ENCODE assay signal across 16 cellular contexts in genomic region chr10:34397324-34397723, GRCh38.
DNase-seq lines count a peak whose midpoint lies in the region; ATAC-seq and TF ChIP-seq lines count a peak whose summit lies in the region.
"Had no signal": no experiment of that assay in that cellular context is flagged by ENCODE, and none has a peak within 500 bp of the region (broad histone marks: within the 10 kb centered on the region; RNA-seq: fewer than 3 reads in every experiment).

No MANE protein-coding gene starts in this region.

- CTCF ChIA-PET in A673 (lab: Charles Lee): no interaction called here

- H3K4me1 Mint-ChIP-seq in naive thymus-derived CD8-positive, alpha-beta T cell: no peaks in the 10 kb centered on the region

- H3K27me3 ChIP-seq in A673 (replicated peaks; ENCODE audit: insufficient read depth, low read depth, low read length, poor library complexity) (no peaks in the 10 kb centered on the region), GM23248 (replicated peaks; ENCODE audit: insufficient read depth) (no peaks in the 10 kb centered on the region)
- H3K27me3 ChIP-seq: ovary had no signal

- no peaks in the 10 kb centered on the region for H3K27me3 Mint-ChIP-seq in naive thymus-derived CD8-positive, alpha-beta T cell
- H3K27me3 Mint-ChIP-seq: activated naive CD8-positive, alpha-beta T cell had no signal

- no peaks in the 10 kb centered on the region for H3F3A ChIP-seq in GM23248 (ENCODE audit: insufficient read depth)

- POLR2A ChIA-PET in A673 (lab: Charles Lee; ENCODE audit: low non-redundant PET): no interaction called here
- POLR2A ChIA-PET in naive thymus-derived CD8-positive, alpha-beta T cell (lab: Charles Lee): no interaction called here

- no peaks in the 10 kb centered on the region for H4K20me1 ChIP-seq in GM23248 (ENCODE audit: insufficient read depth)

- H3K9me3 Mint-ChIP-seq in naive thymus-derived CD8-positive, alpha-beta T cell: no peaks in the 10 kb centered on the region

- H3K9ac ChIP-seq in GM23248: no peak overlapping the region

- H2AFZ ChIP-seq in GM23248: no peak overlapping the region

- no peaks in the 10 kb centered on the region for H3K79me2 ChIP-seq in GM23248 (ENCODE audit: insufficient read depth)

- ATAC-seq in GM19351 (IDR thresholded peaks at IDR 0.05; ENCODE audit: unreplicated experiment) (no peak), HG02798 (IDR thresholded peaks at IDR 0.05; ENCODE audit: poor library complexity, unreplicated experiment) (no peak)
- no peak for ATAC-seq in naive thymus-derived CD8-positive, alpha-beta T cell
- ATAC-seq: esophagus mucosa had no signal

- no peak for TF ChIP-seq CTCF in A673 (conservative IDR thresholded peaks at IDR 0.05; ENCODE audit: low read depth, low read length)
- no peak for TF ChIP-seq CTCF in cardiac fibroblast (IDR thresholded peaks at IDR 0.05; ENCODE audit: low read depth, low read length)

- no peak overlapping the region for H3K27ac Mint-ChIP-seq in naive thymus-derived CD8-positive, alpha-beta T cell
- H3K27ac Mint-ChIP-seq: activated naive CD8-positive, alpha-beta T cell had no signal

- H3K36me3 ChIP-seq in A673 (ENCODE audit: insufficient read depth, low read length, poor library complexity, severe bottlenecking): no peaks in the 10 kb centered on the region
- no peaks in the 10 kb centered on the region for H3K36me3 ChIP-seq in GM23248 (ENCODE audit: low read depth)
- H3K36me3 ChIP-seq: ovary had no signal

- no peaks in the 10 kb centered on the region for H3K9me2 ChIP-seq in GM23248 (ENCODE audit: insufficient read depth)

- 10 to 13% methylated on average over 1 of the region's 1 CpG for WGBS in GM23248 (ENCODE audit: low coverage in 1 of 2, low lambda C conversion rate in 2 of 2, missing lambda C conversion rate in 2 of 2), 2 experiments

- peaks cover 17% of the 10 kb centered on the region for H3K4me1 ChIP-seq in A673 (ENCODE audit: insufficient read depth, low read length, poor library complexity, severe bottlenecking)
- peaks cover 9% of the 10 kb centered on the region; the same call in 1 of the 2 replicates for H3K4me1 ChIP-seq in GM23248 (ENCODE audit: insufficient read depth)

- in situ Hi-C loops in GM23248 (cut with MboI): no loop called here

- intact Hi-C loops in A673 (cut with micrococcal nuclease; ENCODE audit: unreplicated experiment): loop anchor here (10.0 kb wide), 1 partner anchor 1063 kb away; the partner anchor contains the start of gene NRP1

- no TSS peak for BruUV-seq in A673 (replicated peaks; lab: Mats Ljungman, UMichigan)

- H3K27ac ChIP-seq in A673 (ENCODE audit: low read depth, low read length, poor library complexity, severe bottlenecking) (no peak overlapping the region), GM23248 (0 out of 2 replicates have a peak overlapping the region, but pooled peaks have one; percentile 5)
- H3K27ac ChIP-seq: ovary had no signal

- H3K9me3 ChIP-seq in A673 (ENCODE audit: low read depth, low read length, poor library complexity, severe bottlenecking): no peaks in the 10 kb centered on the region
- H3K9me3 ChIP-seq in GM23248 (ENCODE audit: low read depth): no peaks in the 10 kb centered on the region
- H3K9me3 ChIP-seq: ovary had no signal

- no peak overlapping the region for H3K4me3 Mint-ChIP-seq in naive thymus-derived CD8-positive, alpha-beta T cell
- H3K4me3 Mint-ChIP-seq: activated naive CD8-positive, alpha-beta T cell had no signal

- no peak overlapping the region for H3K4me3 ChIP-seq in A673 (ENCODE audit: low read depth, low read length, poor library complexity, severe bottlenecking)
- no peak overlapping the region for H3K4me3 ChIP-seq in GM23248
- no peak overlapping the region for H3K4me3 ChIP-seq in cardiac fibroblast (replicated peaks in 1 of 2; ENCODE audit: low read depth in 2 of 2, low read length in 2 of 2)
- H3K4me3 ChIP-seq: ovary had no signal

- H3K4me2 ChIP-seq in GM23248 (ENCODE audit: unreplicated experiment): no peak overlapping the region

- H3K36me3 Mint-ChIP-seq in naive thymus-derived CD8-positive, alpha-beta T cell: no peaks in the 10 kb centered on the region
- H3K36me3 Mint-ChIP-seq: activated naive CD8-positive, alpha-beta T cell had no signal

- DNase-seq in A673 (ENCODE audit: low spot score) (peak; percentile 27), GM23248 (peak; percentile 68), cardiac fibroblast (ENCODE audit: low read depth in 2 of 2) (peak; percentile 74 to 81), kidney glomerular epithelial cell (lab: John Stamatoyannopoulos, UW) (peak; percentile 17), GDM1 (lab: John Stamatoyannopoulos, UW) (no peak)
- no peak for DNase-seq in naive thymus-derived CD8-positive, alpha-beta T cell
- DNase-seq: cortex of kidney; midbrain; NCI-H146; NCI-H446; ovary; stimulated activated CD4-positive, alpha-beta T cell treated with anti-CD3 and anti-CD28 coated beads, Interleukin-12 subunit alpha, Interleukin-12 subunit beta, amount 100 ng/mL, for 4 hours had no signal

Comparison
In these comparisons a context has a peak if more than half of its experiments do, and no peak if none do; other contexts are left out.
1. DNase-seq: peak in A673 (single experiment), GM23248 (single experiment), cardiac fibroblast (2 of 2) and kidney glomerular epithelial cell (single experiment); none in naive thymus-derived CD8-positive, alpha-beta T cell (0 of 10) and GDM1 (single experiment).